ENCODE assay signal across 1 cellular context in the genomic region with DNA sequence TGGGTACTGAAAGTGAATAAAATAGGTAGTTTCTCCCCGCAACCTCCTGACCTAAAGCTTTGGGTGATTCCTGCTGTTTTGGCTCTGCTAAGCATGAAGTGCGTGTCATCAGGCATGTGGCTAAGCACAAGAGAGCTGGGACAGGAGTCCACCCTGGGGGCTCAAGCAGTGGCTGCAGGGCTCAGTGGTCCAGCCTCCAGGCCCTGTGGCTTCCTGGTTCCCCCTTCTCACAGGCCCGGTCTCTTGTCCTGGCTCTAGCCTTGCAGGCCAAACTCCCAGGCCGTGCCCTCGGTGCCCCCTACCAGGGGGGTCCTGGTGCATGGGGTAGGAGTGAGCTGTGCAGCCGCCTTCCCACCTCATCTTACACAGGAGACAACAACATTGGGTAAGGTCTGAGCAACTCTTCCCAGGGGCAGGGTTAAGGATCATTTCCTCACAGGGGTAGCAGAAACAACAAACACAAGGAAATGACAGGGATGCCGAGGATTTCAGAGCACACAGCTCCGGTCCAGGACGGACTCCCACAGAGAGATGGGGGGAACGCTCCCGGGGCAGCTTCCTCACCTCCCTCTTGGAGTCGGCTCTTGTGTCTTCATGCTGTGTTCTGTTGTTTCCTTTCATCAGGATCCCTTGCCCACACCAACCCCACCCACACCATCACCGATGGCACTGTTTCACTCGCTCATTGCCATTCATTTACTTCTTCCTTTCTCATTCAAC.
TF ChIP-seq lines count a peak whose summit lies in the region.

No MANE protein-coding gene starts in this region.

TF ChIP-seq in H1, 55 proteins besides CTCF, POLR2A, EP300 and RAD21:
- no peak for TF ChIP-seq CEBPB (IDR thresholded peaks at IDR 0.05; ENCODE audit: low read depth, low read length)
- TF ChIP-seq RXRA (IDR thresholded peaks at IDR 0.05; ENCODE audit: insufficient read depth, low read depth, low read length) = no peak
- TF ChIP-seq TEAD4 (IDR thresholded peaks at IDR 0.05; ENCODE audit: low read depth, low read length) = no peak
- TF ChIP-seq, protein P1, sequence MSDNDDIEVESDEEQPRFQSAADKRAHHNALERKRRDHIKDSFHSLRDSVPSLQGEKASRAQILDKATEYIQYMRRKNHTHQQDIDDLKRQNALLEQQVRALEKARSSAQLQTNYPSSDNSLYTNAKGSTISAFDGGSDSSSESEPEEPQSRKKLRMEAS (IDR thresholded peaks at IDR 0.05) = no peak
- no peak for TF ChIP-seq TAF1 (IDR thresholded peaks at IDR 0.05; ENCODE audit: low read depth, low read length)
- no peak for TF ChIP-seq EGR1 (IDR thresholded peaks at IDR 0.05; ENCODE audit: borderline replicate concordance, low read depth, low read length)
- TF ChIP-seq BCL11A (IDR thresholded peaks at IDR 0.05; ENCODE audit: low read depth in 2 of 2, low read length in 2 of 2) = no peak
- TF ChIP-seq RFX5 (IDR thresholded peaks at IDR 0.05; ENCODE audit: borderline replicate concordance, low read depth, low read length) = no peak
- no peak for TF ChIP-seq BRCA1 (IDR thresholded peaks at IDR 0.05; ENCODE audit: low read depth, low read length)
- TF ChIP-seq CTBP2 (IDR thresholded peaks at IDR 0.05; ENCODE audit: borderline replicate concordance, insufficient read depth, insufficient read length, low read length) = no peak
- TF ChIP-seq BACH1 (IDR thresholded peaks at IDR 0.05; ENCODE audit: low read length) = no peak
- no peak for TF ChIP-seq SP1 (IDR thresholded peaks at IDR 0.05; ENCODE audit: low read depth, low read length)
- TF ChIP-seq NRF1 (IDR thresholded peaks at IDR 0.05; ENCODE audit: low read depth, low read length) = no peak
- no peak for TF ChIP-seq SIN3A (conservative IDR thresholded peaks at IDR 0.05 in 1 of 2, IDR thresholded peaks at IDR 0.05 in 1 of 2; ENCODE audit: low read depth in 1 of 2, low read length in 2 of 2)
